9 cellular contexts compared by ENCODE assay signal in the genomic region with DNA sequence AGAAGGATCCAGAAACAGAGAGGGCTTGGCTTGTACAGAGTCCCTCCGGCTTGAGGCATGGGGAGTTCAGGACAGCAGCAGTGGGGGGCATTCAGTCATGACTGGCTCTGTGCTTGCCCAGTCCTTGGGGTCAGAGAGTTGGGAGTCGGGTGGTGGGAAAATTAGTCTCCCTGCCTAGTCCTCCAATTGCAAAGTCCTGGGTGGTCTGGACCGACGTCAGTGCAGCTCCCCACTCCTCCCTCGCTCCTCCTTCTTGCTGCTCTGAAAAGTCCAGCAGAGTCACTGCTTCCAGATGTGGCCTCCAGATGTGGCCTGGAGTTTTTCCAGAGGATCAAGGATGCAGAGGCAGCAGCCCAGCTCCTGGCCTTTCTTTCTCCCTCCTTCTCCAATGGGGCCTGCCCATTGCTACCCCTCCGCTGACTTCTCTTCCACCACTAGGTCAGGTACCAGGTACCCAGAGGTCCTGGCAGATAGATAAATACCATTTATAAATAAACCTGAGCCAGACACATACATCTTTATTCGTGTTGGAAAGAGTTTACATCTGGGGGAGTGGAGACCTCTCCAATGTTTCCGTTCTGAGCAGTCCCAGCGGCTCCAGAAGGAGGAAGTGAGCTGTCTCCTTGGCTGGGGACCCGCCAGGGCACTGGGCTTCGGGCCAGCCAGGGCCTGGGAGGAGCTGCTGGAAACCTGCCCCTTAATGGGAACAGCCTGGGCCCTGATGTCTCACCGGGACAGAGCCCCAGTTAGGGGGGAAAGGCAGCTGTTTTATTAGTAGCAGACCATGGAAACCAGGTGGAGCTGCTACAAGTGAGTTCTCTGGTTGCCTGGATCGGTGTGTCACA. TPM values are rescaled to one million over a fixed set of nuclear protein-coding genes. Genes with fewer than 3 reads are reported as not detected.
DNase-seq lines count a peak whose midpoint lies in the region; ATAC-seq and TF ChIP-seq lines count a peak whose summit lies in the region.
"Had no signal": no experiment of that assay in that cellular context is flagged by ENCODE, and none has a peak within 500 bp of the region (broad histone marks: within the 10 kb centered on the region; RNA-seq: fewer than 3 reads in every experiment).

No MANE protein-coding gene starts in this region.

- TF ChIP-seq POLR2A in esophagus squamous epithelium (IDR thresholded peaks at IDR 0.05) = no peak

- H3K4me1 ChIP-seq in H9 (ENCODE audit: insufficient read depth, low read length) (peaks cover 9% of the 10 kb centered on the region; the same call in 1 of the 2 replicates), esophagus squamous epithelium (peaks cover 18 to 83% (median 30%) of the 10 kb centered on the region in 3 donors)
- no peaks in the 10 kb centered on the region for H3K4me1 ChIP-seq in naive thymus-derived CD4-positive, alpha-beta T cell (ENCODE audit: control insufficient read depth in 2 of 2, insufficient read depth in 2 of 2, low read length in 2 of 2)

- H3K27ac ChIP-seq in H9 (ENCODE audit: insufficient read length, low read depth, low read length) (no peak overlapping the region), esophagus squamous epithelium (peak overlapping the region; percentile 21 to 76 (median 70))
- H3K27ac ChIP-seq in naive thymus-derived CD4-positive, alpha-beta T cell (ENCODE audit: low read depth, low read length) = no peak overlapping the region

- no peaks in the 10 kb centered on the region for H4K20me1 ChIP-seq in H9 (ENCODE audit: control insufficient read depth, insufficient read depth, insufficient read length)

- no peak overlapping the region for H2BK12ac ChIP-seq in H9 (ENCODE audit: insufficient read length, low read depth, low read length)

- H4K8ac ChIP-seq in H9 (replicated peaks; ENCODE audit: insufficient read length, low read depth, low read length) = no peak overlapping the region

- no peaks in the 10 kb centered on the region for H3K79me1 ChIP-seq in H9 (ENCODE audit: insufficient read depth, low read depth, low read length, poor library complexity, severe bottlenecking)

- H3K36me3 ChIP-seq in esophagus squamous epithelium = no peaks in the 10 kb centered on the region
- no peaks in the 10 kb centered on the region for H3K36me3 ChIP-seq in naive thymus-derived CD4-positive, alpha-beta T cell (ENCODE audit: control insufficient read depth in 2 of 3, insufficient read depth in 3 of 3, low read length in 3 of 3)

- no peaks in the 10 kb centered on the region for H3K27me3 ChIP-seq in H9 (ENCODE audit: insufficient read depth, low read length)
- no peaks in the 10 kb centered on the region for H3K27me3 ChIP-seq in esophagus squamous epithelium
- no peaks in the 10 kb centered on the region for H3K27me3 ChIP-seq in naive thymus-derived CD4-positive, alpha-beta T cell (ENCODE audit: control insufficient read depth in 2 of 2, insufficient read depth in 2 of 2, low read length in 2 of 2)

- H2BK120ac ChIP-seq in H9 (ENCODE audit: low read depth, low read length, poor library complexity, severe bottlenecking) = no peak overlapping the region

- H3K56ac ChIP-seq in H9 (ENCODE audit: insufficient read length, low read depth, low read length) = no peak overlapping the region

- no peak overlapping the region for H2BK5ac ChIP-seq in H9 (ENCODE audit: insufficient read length, low read length)

- H2BK20ac ChIP-seq in H9 (ENCODE audit: low read depth, low read length, poor library complexity, severe bottlenecking) = no peak overlapping the region

- H3K4me1 Mint-ChIP-seq in H9 = peaks cover 32 to 36% of the 10 kb centered on the region in 2 experiments
- H3K4me1 Mint-ChIP-seq in naive thymus-derived CD4-positive, alpha-beta T cell = peaks cover 22 to 67% (median 35%) of the 10 kb centered on the region in 7 donors
- peaks cover 25% of the 10 kb centered on the region for H3K4me1 Mint-ChIP-seq in stimulated activated naive CD8-positive, alpha-beta T cell treated with anti-CD3 and anti-CD28 coated beads, Interleukin-15, amount 100 ng/mL, for 72 hours

- H3T11ph ChIP-seq in H9 (ENCODE audit: low read length) = no peak overlapping the region

- intact Hi-C loops in esophagus squamous epithelium (cut with DNase I) = no loop called here
- intact Hi-C loops in naive thymus-derived CD4-positive, alpha-beta T cell (cut with micrococcal nuclease) = no loop called here

- peak overlapping the region; percentile 50 to 85 (median 74); a peak in 3 of 7 replicates for H3K27ac Mint-ChIP-seq in H9
- peak overlapping the region in 2 of 9 donors; percentile 52 to 58 for H3K27ac Mint-ChIP-seq in naive thymus-derived CD4-positive, alpha-beta T cell
- H3K27ac Mint-ChIP-seq in stimulated activated naive CD8-positive, alpha-beta T cell treated with anti-CD3 and anti-CD28 coated beads, Interleukin-15, amount 100 ng/mL, for 72 hours = no peak overlapping the region

- H3K9ac ChIP-seq in H9 (ENCODE audit: extremely low read depth, insufficient read length, low read length) = no peak overlapping the region

- no peak overlapping the region for H4K5ac ChIP-seq in H9 (ENCODE audit: insufficient read length, low read depth, low read length)

- H3K4ac ChIP-seq in H9 (ENCODE audit: low read depth, low read length) = no peak overlapping the region

- H3K14ac ChIP-seq in H9 (ENCODE audit: insufficient read depth, low read length) = no peak overlapping the region

- H2AFZ ChIP-seq in H9 (ENCODE audit: low read length) = peak overlapping the region; percentile 93

- peak overlapping the region in 1 of 4 donors; percentile 16 for H3K4me3 ChIP-seq in esophagus squamous epithelium
- H3K4me3 ChIP-seq in naive thymus-derived CD4-positive, alpha-beta T cell (ENCODE audit: low read length) = no peak overlapping the region

- H2BK15ac ChIP-seq in H9 (ENCODE audit: low read depth, low read length) = no peak overlapping the region

- CTCF ChIA-PET in naive thymus-derived CD4-positive, alpha-beta T cell (lab: Charles Lee) = no interaction called here

- no peaks in the 10 kb centered on the region for H3K36me3 Mint-ChIP-seq in H9 (ENCODE audit: insufficient read depth in 1 of 3, low read depth in 3 of 3)
- H3K36me3 Mint-ChIP-seq in naive thymus-derived CD4-positive, alpha-beta T cell = peaks cover 0 to 4% (median 0%) of the 10 kb centered on the region in 5 donors
- H3K36me3 Mint-ChIP-seq: T-cell had no signal

- H3K4me3 Mint-ChIP-seq in H9 = peak overlapping the region in 1 of 2 experiments; percentile 18; a peak in 2 of 5 replicates
- H3K4me3 Mint-ChIP-seq in naive thymus-derived CD4-positive, alpha-beta T cell = no peak overlapping the region
- H3K4me3 Mint-ChIP-seq in stimulated activated naive CD8-positive, alpha-beta T cell treated with anti-CD3 and anti-CD28 coated beads, Interleukin-15, amount 100 ng/mL, for 72 hours = no peak overlapping the region
- H3K4me3 Mint-ChIP-seq: T-cell had no signal

- DNase-seq in H9 = peak; percentile 73
- DNase-seq in RKO (ENCODE audit: low spot score) = peak; percentile 61
- no peak for DNase-seq in esophagus squamous epithelium (lab: John Stamatoyannopoulos, UW)
- DNase-seq in naive thymus-derived CD4-positive, alpha-beta T cell = no peak
- DNase-seq in SW480 (ENCODE audit: low spot score) = no peak
- no peak for DNase-seq in stimulated activated naive CD8-positive, alpha-beta T cell treated with anti-CD3 and anti-CD28 coated beads, Interleukin-15, amount 100 ng/mL, for 72 hours

- POLR2A ChIA-PET in naive thymus-derived CD4-positive, alpha-beta T cell (lab: Charles Lee) = interaction anchor here (0.7 to 1.0 kb wide), 2 partner anchors 26 to 99 kb away, joined by 3 read pairs; no protein-coding TSS in a partner anchor

- WGBS in H9 (ENCODE audit: extremely low coverage, insufficient read length, low lambda C conversion rate) = no CpG with 5 or more reads among the region's 13 CpGs
- WGBS in esophagus squamous epithelium, 2 donors = 41 to 61% methylated on average over 6 to 9 of the region's 13 CpGs

- H3K79me2 ChIP-seq in H9 (ENCODE audit: insufficient read depth, low read length) = no peaks in the 10 kb centered on the region

- peak; percentile 36 for ATAC-seq in naive thymus-derived CD4-positive, alpha-beta T cell
- ATAC-seq in GM18861 (IDR thresholded peaks at IDR 0.05; ENCODE audit: unreplicated experiment) (no peak), HG03342 (IDR thresholded peaks at IDR 0.05; ENCODE audit: unreplicated experiment) (no peak)
- no peak for ATAC-seq in stimulated activated naive CD8-positive, alpha-beta T cell treated with anti-CD3 and anti-CD28 coated beads, Interleukin-15, amount 100 ng/mL, for 72 hours
- ATAC-seq: T-cell had no signal

- no peak overlapping the region for H3K4me2 ChIP-seq in H9 (ENCODE audit: insufficient read depth, insufficient read length, low read length)

- H3K27me3 Mint-ChIP-seq in H9 (ENCODE audit: low read depth) = peaks cover 9% of the 10 kb centered on the region
- no peaks in the 10 kb centered on the region for H3K27me3 Mint-ChIP-seq in naive thymus-derived CD4-positive, alpha-beta T cell
- no peaks in the 10 kb centered on the region for H3K27me3 Mint-ChIP-seq in stimulated activated naive CD8-positive, alpha-beta T cell treated with anti-CD3 and anti-CD28 coated beads, Interleukin-15, amount 100 ng/mL, for 72 hours
- H3K27me3 Mint-ChIP-seq: T-cell had no signal

- no peak overlapping the region for H3K23ac ChIP-seq in H9 (ENCODE audit: insufficient read length, low read depth, low read length)

- H2AK5ac ChIP-seq in H9 (ENCODE audit: insufficient read length, low read length) = no peak overlapping the region

- H3K18ac ChIP-seq in H9 (ENCODE audit: insufficient read length, low read depth, low read length) = no peak overlapping the region

- H3K9me3 Mint-ChIP-seq in H9 = no peaks in the 10 kb centered on the region; a peak in 1 of 5 replicates
- H3K9me3 Mint-ChIP-seq in naive thymus-derived CD4-positive, alpha-beta T cell = peaks cover 0 to 4% (median 0%) of the 10 kb centered on the region in 11 donors
- no peaks in the 10 kb centered on the region for H3K9me3 Mint-ChIP-seq in stimulated activated naive CD8-positive, alpha-beta T cell treated with anti-CD3 and anti-CD28 coated beads, Interleukin-15, amount 100 ng/mL, for 72 hours
- H3K9me3 Mint-ChIP-seq: T-cell had no signal

- H3K9me3 ChIP-seq in H9 (ENCODE audit: control insufficient read depth, low read depth, low read length) = no peaks in the 10 kb centered on the region
- no peaks in the 10 kb centered on the region for H3K9me3 ChIP-seq in esophagus squamous epithelium
- no peaks in the 10 kb centered on the region for H3K9me3 ChIP-seq in naive thymus-derived CD4-positive, alpha-beta T cell (ENCODE audit: control insufficient read depth in 2 of 3, low read length in 3 of 3)

- H4K91ac ChIP-seq in H9 (ENCODE audit: insufficient read length, low read depth, low read length) = no peak overlapping the region

- H3K23me2 ChIP-seq in H9 (ENCODE audit: insufficient read length, low read depth, low read length, poor library complexity, severe bottlenecking) = no peaks in the 10 kb centered on the region

- TF ChIP-seq CTCF in H9 (conservative IDR thresholded peaks at IDR 0.05) (no peak; the same call in 2 of the 3 replicates), esophagus squamous epithelium (IDR thresholded peaks at IDR 0.05) (no peak)

RNA-seq across cellular contexts. Expression of a gene that starts 49.0 kb away (rescaled TPM):
- total RNA-seq in H9 (2021) (19.2 and 20.4 TPM in 2 replicates), esophagus squamous epithelium (10 to 100 TPM in 1 of 4 donors, 1 to 10 TPM in 3; 6.9 to 10.0 (median 8.9) TPM)
- total RNA-seq in naive thymus-derived CD4-positive, alpha-beta T cell = 10 to 100 TPM in 4 of 5 experiments, 1 to 10 TPM in 1; 6.8 to 22.5 (median 19.4) TPM
- polyA plus RNA-seq in naive thymus-derived CD4-positive, alpha-beta T cell = 10 to 100 TPM in 1 of 2 donors, 1 to 10 TPM in 1; 9.1 to 12.2 TPM

Comparison
In these comparisons a context has a peak if more than half of its experiments do, and no peak if none do; other contexts are left out.
1. DNase-seq: peak in H9 (single experiment) and RKO (single experiment); none in esophagus squamous epithelium (single experiment), naive thymus-derived CD4-positive, alpha-beta T cell (0 of 9), SW480 (single experiment) and stimulated activated naive CD8-positive, alpha-beta T cell treated with anti-CD3 and anti-CD28 coated beads, Interleukin-15, amount 100 ng/mL, for 72 hours (0 of 2).
2. H3K27ac ChIP-seq: peak in esophagus squamous epithelium (4 of 4); none in H9 (single experiment) and naive thymus-derived CD4-positive, alpha-beta T cell (single experiment).
3. H3K27ac Mint-ChIP-seq: peak in H9 (3 of 3); none in stimulated activated naive CD8-positive, alpha-beta T cell treated with anti-CD3 and anti-CD28 coated beads, Interleukin-15, amount 100 ng/mL, for 72 hours (0 of 2).